In the genomic region with DNA sequence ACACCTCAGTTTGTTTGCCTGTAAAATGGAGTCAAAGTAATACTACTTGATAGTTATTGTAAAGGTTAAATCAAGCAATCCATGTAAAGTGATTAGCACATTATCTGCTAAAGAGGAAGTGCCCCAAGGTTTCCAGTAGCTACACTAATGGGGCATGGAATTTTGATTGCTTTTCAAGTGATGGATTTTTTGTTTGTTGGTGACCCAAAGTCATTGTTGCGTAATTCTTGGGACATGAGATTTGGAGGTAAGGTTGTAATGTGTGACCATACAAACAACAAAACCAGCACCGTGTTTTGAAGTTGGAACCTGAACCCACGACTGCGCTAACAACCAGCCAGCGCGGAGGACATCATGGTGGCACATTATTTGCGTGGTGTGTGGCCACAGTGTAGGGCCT, we compare ENCODE assay signal across 32 cellular contexts. TPM values are rescaled to one million over a fixed set of nuclear protein-coding genes. Genes with fewer than 3 reads are reported as not detected.
"Had no signal": no experiment of that assay in that cellular context is flagged by ENCODE, and none has a peak within 500 bp of the region (broad histone marks: within the 10 kb centered on the region; RNA-seq: fewer than 3 reads in every experiment).

No MANE protein-coding gene starts in this region.

- H3K27ac ChIP-seq: lower lobe of right lung, ovary, sigmoid colon, spleen, tibial nerve, uterus had no signal

- H3K9me3 ChIP-seq: lower lobe of right lung, ovary, sigmoid colon, spleen, tibial nerve, uterus had no signal

- H3K36me3 ChIP-seq: lower lobe of right lung, ovary, sigmoid colon, spleen, uterus had no signal

- DNase-seq: hippocampal formation; kidney glomerular epithelial cell; left cardiac atrium; lower lobe of right lung; mammary epithelial cell; mesenchymal stem cell; naive thymus-derived CD8-positive, alpha-beta T cell; ovary; retina; right cardiac atrium; sigmoid colon; small intestine; spleen; stimulated activated CD4-positive, alpha-beta T cell treated with anti-CD3 and anti-CD28 coated beads, Interleukin-4, amount 100 ng/mL, for 24 hours; stimulated activated CD8-positive, alpha-beta memory T cell treated with anti-CD3 and anti-CD28 coated beads, Interleukin-4, amount 100 ng/mL, for 48 hours; stimulated activated naive CD4-positive, alpha-beta T cell treated with Interleukin-2 at 50 U/mL for 16 hours; stimulated activated naive CD8-positive, alpha-beta T cell treated with anti-CD3 and anti-CD28 coated beads, Interleukin-15, amount 100 ng/mL, for 72 hours; substantia nigra; uterus had no signal

- H3K4me1 ChIP-seq: lower lobe of right lung, sigmoid colon, spleen, tibial nerve, uterus had no signal

- ATAC-seq: left cardiac atrium; left lobe of liver; lower lobe of right lung; naive thymus-derived CD8-positive, alpha-beta T cell; right cardiac atrium; stimulated activated memory B cell treated with anti-CD40 and anti-IgM and Interleukin-4, amounts not matched to agents 10 μg/mL and 1 μg/mL and 100 μg/mL, for 72 hours; stimulated activated naive CD8-positive, alpha-beta T cell treated with anti-CD3 and anti-CD28 coated beads, Interleukin-15, amount 100 ng/mL, for 72 hours had no signal

- H3K27me3 Mint-ChIP-seq: progenitor cell of endocrine pancreas; stimulated activated memory B cell treated with anti-CD40 and anti-IgM and Interleukin-4, amounts not matched to agents 10 μg/mL and 1 μg/mL and 100 μg/mL, for 72 hours; stimulated activated naive CD8-positive, alpha-beta T cell treated with anti-CD3 and anti-CD28 coated beads, Interleukin-15, amount 100 ng/mL, for 72 hours; type B pancreatic cell had no signal

- H3K4me3 ChIP-seq: lower lobe of right lung, ovary, sigmoid colon, spleen, tibial nerve, uterus had no signal

- H3K9me3 Mint-ChIP-seq: stimulated activated naive CD8-positive, alpha-beta T cell treated with anti-CD3 and anti-CD28 coated beads, Interleukin-15, amount 100 ng/mL, for 72 hours had no signal

- H3K27ac Mint-ChIP-seq: naive thymus-derived CD8-positive, alpha-beta T cell; progenitor cell of endocrine pancreas; stimulated activated memory B cell treated with anti-CD40 and anti-IgM and Interleukin-4, amounts not matched to agents 10 μg/mL and 1 μg/mL and 100 μg/mL, for 72 hours; stimulated activated naive CD8-positive, alpha-beta T cell treated with anti-CD3 and anti-CD28 coated beads, Interleukin-15, amount 100 ng/mL, for 72 hours; type B pancreatic cell had no signal

- H3K4me3 Mint-ChIP-seq: naive thymus-derived CD8-positive, alpha-beta T cell; stimulated activated memory B cell treated with anti-CD40 and anti-IgM and Interleukin-4, amounts not matched to agents 10 μg/mL and 1 μg/mL and 100 μg/mL, for 72 hours; stimulated activated naive CD8-positive, alpha-beta T cell treated with anti-CD3 and anti-CD28 coated beads, Interleukin-15, amount 100 ng/mL, for 72 hours; type B pancreatic cell had no signal

- H3K27me3 ChIP-seq: ovary, sigmoid colon, spleen, tibial nerve, uterus had no signal

- FAIRE-seq: keratinocyte, small intestine had no signal

- H3K36me3 Mint-ChIP-seq: stimulated activated memory B cell treated with anti-CD40 and anti-IgM and Interleukin-4, amounts not matched to agents 10 μg/mL and 1 μg/mL and 100 μg/mL, for 72 hours had no signal

RNA-seq across cellular contexts. Expression of gene SYCP2L, which starts 17.2 kb away (rescaled TPM):
- total RNA-seq: naive thymus-derived CD8-positive, alpha-beta T cell; pulmonary artery endothelial cell had no signal
- polyA plus RNA-seq: liver; naive thymus-derived CD8-positive, alpha-beta T cell had no signal

RNA-seq across cellular contexts. Expression of gene GCM2, which starts 22.2 kb away (rescaled TPM):
- total RNA-seq: left cardiac atrium; left lobe of liver; liver; lower lobe of right lung; mammary epithelial cell; mucosa of gallbladder; naive thymus-derived CD8-positive, alpha-beta T cell; omental fat pad; ovary; progenitor cell of endocrine pancreas; pulmonary artery endothelial cell; right cardiac atrium; sigmoid colon; spleen; temporal lobe; tibial nerve; ureter; uterus had no signal
- polyA plus RNA-seq: keratinocyte; liver; mammary epithelial cell; naive thymus-derived CD8-positive, alpha-beta T cell; neural cell; ovary; right cardiac atrium; sigmoid colon; small intestine; spleen had no signal
